Comparison of ENCODE assay signal across 12 cellular contexts in the genomic region with DNA sequence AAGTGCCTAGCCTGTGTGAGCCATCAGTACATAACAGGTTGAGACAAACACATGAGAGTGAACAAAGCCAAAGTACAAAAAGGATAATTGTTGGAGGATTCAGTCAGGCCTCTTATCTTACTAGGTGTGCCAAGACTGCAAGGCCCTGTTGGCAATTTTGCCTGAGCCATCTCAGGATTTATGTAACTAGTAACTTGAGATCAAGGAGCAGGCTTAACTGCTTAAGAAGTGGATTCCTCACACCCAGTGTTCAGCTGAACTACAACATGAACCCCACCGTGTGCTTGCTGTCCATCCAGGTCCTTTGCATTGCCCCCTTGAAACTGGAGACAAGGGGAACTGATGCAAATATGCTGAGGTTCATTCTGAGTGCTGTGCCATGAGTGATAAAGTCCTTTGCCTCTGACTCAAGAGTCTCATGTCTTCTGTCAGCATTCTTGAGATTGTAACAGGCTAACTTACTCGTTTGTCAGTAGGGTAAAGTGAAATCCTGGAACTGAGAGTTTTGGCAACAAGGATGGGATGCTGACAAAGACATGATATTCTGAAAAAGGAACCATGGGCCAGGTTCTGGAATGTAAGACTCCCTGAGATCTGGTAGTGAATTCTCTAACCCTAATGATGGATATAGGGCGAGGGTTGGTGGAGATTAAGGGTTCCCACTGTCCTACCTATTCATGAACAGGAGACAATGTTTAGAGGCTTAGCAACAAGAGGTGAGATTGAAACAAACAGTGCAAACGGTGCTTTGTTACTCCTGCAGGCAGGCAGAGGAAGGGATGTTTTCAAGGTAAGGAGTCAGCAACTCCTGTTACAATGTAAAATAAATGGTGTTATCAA. TPM values are rescaled to one million over a fixed set of nuclear protein-coding genes. Genes with fewer than 3 reads are reported as not detected.
DNase-seq lines count a peak whose midpoint lies in the region; ATAC-seq and TF ChIP-seq lines count a peak whose summit lies in the region.
"Had no signal": no experiment of that assay in that cellular context is flagged by ENCODE, and none has a peak within 500 bp of the region (broad histone marks: within the 10 kb centered on the region; RNA-seq: fewer than 3 reads in every experiment).

No MANE protein-coding gene starts in this region.

- DNase-seq in GM04503 (ENCODE audit: low read depth): peak; percentile 45
- DNase-seq in foreskin keratinocyte: peak; percentile 63 to 78
- no peak for DNase-seq in gastrocnemius medialis
- DNase-seq in NCI-H748 treated with DMSO at 0.1 percent for 48 hours (lab: John Stamatoyannopoulos, UW): no peak
- no peak for DNase-seq in stimulated activated naive CD4-positive, alpha-beta T cell (lab: John Stamatoyannopoulos, UW)
- no peak for DNase-seq in stimulated activated CD4-positive, alpha-beta T cell treated with anti-CD3 and anti-CD28 coated beads, Interleukin-4, amount 100 ng/mL, for 1 hour
- DNase-seq: activated B cell treated with CpG ODN at 0.5 μM for 24 hours, DMS 273 treated with DMSO at 0.1 percent for 48 hours, pancreas, SHP77 had no signal

- TF ChIP-seq CTCF in foreskin keratinocyte (conservative IDR thresholded peaks at IDR 0.05): no peak
- no peak for TF ChIP-seq CTCF in gastrocnemius medialis (IDR thresholded peaks at IDR 0.05 in 4 of 5, conservative IDR thresholded peaks at IDR 0.05 in 1 of 5)

- in situ Hi-C loops in gastrocnemius medialis (cut with MboI; ENCODE audit: low sequenced_read_pairs in 4 of 4): no loop called here

- no peaks in the 10 kb centered on the region for H3K27me3 ChIP-seq in foreskin keratinocyte
- H3K27me3 ChIP-seq in gastrocnemius medialis: no peaks in the 10 kb centered on the region
- H3K27me3 ChIP-seq: pancreas had no signal

- H3K27ac ChIP-seq in foreskin keratinocyte: no peak overlapping the region
- peak overlapping the region in 1 of 4 donors; percentile 22 for H3K27ac ChIP-seq in gastrocnemius medialis
- H3K27ac ChIP-seq: pancreas, thoracic aorta had no signal

- H3K36me3 ChIP-seq in gastrocnemius medialis: peaks cover 0 to 15% of the 10 kb centered on the region in 2 donors

- H3K4me1 ChIP-seq in foreskin keratinocyte (no peaks in the 10 kb centered on the region), gastrocnemius medialis (peaks cover 0 to 3% of the 10 kb centered on the region in 2 donors)
- H3K4me1 ChIP-seq: pancreas had no signal

- no peak for TF ChIP-seq POLR2A in gastrocnemius medialis (IDR thresholded peaks at IDR 0.05)

- no peaks in the 10 kb centered on the region for H3K9me3 ChIP-seq in gastrocnemius medialis
- H3K9me3 ChIP-seq: pancreas, thoracic aorta had no signal

- ATAC-seq in SK-N-SH treated with all-trans-retinoic acid at 6 μM for 48 hours (peak; percentile 48), foreskin keratinocyte (peak; percentile 62), gastrocnemius medialis (peak; percentile 54 to 82)
- ATAC-seq: pancreas had no signal

- intact Hi-C loops in gastrocnemius medialis (cut with DNase I; ENCODE audit: low total_unique reads): no loop called here

- no peak overlapping the region for H3K4me3 ChIP-seq in gastrocnemius medialis
- H3K4me3 ChIP-seq: pancreas, thoracic aorta had no signal

TF ChIP-seq in SK-N-SH treated with all-trans-retinoic acid at 6 μM for 48 hours, 23 proteins besides CTCF, POLR2A, EP300 and RAD21:
- TF ChIP-seq, protein P1, sequence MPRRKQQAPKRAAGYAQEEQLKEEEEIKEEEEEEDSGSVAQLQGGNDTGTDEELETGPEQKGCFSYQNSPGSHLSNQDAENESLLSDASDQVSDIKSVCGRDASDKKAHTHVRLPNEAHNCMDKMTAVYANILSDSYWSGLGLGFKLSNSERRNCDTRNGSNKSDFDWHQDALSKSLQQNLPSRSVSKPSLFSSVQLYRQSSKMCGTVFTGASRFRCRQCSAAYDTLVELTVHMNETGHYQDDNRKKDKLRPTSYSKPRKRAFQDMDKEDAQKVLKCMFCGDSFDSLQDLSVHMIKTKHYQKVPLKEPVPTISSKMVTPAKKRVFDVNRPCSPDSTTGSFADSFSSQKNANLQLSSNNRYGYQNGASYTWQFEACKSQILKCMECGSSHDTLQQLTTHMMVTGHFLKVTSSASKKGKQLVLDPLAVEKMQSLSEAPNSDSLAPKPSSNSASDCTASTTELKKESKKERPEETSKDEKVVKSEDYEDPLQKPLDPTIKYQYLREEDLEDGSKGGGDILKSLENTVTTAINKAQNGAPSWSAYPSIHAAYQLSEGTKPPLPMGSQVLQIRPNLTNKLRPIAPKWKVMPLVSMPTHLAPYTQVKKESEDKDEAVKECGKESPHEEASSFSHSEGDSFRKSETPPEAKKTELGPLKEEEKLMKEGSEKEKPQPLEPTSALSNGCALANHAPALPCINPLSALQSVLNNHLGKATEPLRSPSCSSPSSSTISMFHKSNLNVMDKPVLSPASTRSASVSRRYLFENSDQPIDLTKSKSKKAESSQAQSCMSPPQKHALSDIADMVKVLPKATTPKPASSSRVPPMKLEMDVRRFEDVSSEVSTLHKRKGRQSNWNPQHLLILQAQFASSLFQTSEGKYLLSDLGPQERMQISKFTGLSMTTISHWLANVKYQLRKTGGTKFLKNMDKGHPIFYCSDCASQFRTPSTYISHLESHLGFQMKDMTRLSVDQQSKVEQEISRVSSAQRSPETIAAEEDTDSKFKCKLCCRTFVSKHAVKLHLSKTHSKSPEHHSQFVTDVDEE (CRISPR knock-in tag; IDR thresholded peaks at IDR 0.05): no peak
- no peak for TF ChIP-seq TOX (CRISPR knock-in tag; IDR thresholded peaks at IDR 0.05; ENCODE audit: borderline replicate concordance)
- no peak for TF ChIP-seq ZFP3 (CRISPR knock-in tag; IDR thresholded peaks at IDR 0.05)

RNA-seq across cellular contexts. Expression of a gene that starts 44.1 kb away (rescaled TPM):
- total RNA-seq in foreskin keratinocyte (11.7 and 13.6 TPM in 2 replicates), gastrocnemius medialis (10 to 100 TPM in 1 of 4 donors, 1 to 10 TPM in 3; 7.3 to 29.8 (median 8.3) TPM)
- 5.1 and 7.2 TPM in 2 replicates for polyA plus RNA-seq in foreskin keratinocyte

Comparison
In these comparisons a context has a peak if more than half of its experiments do, and no peak if none do; other contexts are left out.
1. DNase-seq: peak in GM04503 (single experiment) and foreskin keratinocyte (2 of 2); none in gastrocnemius medialis (0 of 2), NCI-H748 treated with DMSO at 0.1 percent for 48 hours (single experiment), stimulated activated naive CD4-positive, alpha-beta T cell (0 of 6) and stimulated activated CD4-positive, alpha-beta T cell treated with anti-CD3 and anti-CD28 coated beads, Interleukin-4, amount 100 ng/mL, for 1 hour (single experiment).
2. Peak in every context shown above with its lines, with median percentiles within 50 percentile points of each other: ATAC-seq.